ENCODE assay signal across 6 cellular contexts in the genomic region with DNA sequence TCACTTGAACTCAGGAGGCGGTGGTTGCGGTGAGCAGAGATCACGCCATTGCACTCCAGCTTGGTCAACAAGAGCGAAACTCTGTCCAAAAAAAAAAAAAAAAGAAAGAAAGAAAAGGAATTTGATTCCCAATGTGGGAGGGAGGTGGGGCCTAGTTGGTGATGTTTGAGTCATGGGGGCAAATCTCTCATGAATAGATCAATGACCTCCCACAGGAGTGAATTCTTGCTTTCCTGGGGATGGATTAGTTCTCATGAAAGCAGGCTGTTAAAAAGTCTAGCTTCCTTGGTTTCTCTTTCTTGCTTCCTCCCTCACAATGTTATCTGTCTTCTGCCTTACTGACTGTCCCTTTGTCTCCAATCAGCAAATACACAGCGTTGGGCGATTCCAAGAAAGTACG.
"Had no signal": no experiment of that assay in that cellular context is flagged by ENCODE, and none has a peak within 500 bp of the region (broad histone marks: within the 10 kb centered on the region; RNA-seq: fewer than 3 reads in every experiment).

No MANE protein-coding gene starts in this region.

- H3K4me3 Mint-ChIP-seq: GM23338, H9, IgD-negative memory B cell had no signal

- H3K4me2 ChIP-seq: GM23338 had no signal

- ATAC-seq: GM23338, HepG2 had no signal

- H3K27ac Mint-ChIP-seq: GM23338, IgD-negative memory B cell had no signal

- DNase-seq: H9, HCEC 1CT, KBM-7 had no signal

- H2AFZ ChIP-seq: GM23338 had no signal

- H3K36me3 Mint-ChIP-seq: IgD-negative memory B cell had no signal

- H3K4me3 ChIP-seq: GM23338 had no signal

- H3K9me3 Mint-ChIP-seq: GM23338 had no signal

- H3K4me1 Mint-ChIP-seq: IgD-negative memory B cell had no signal
